Comparison of ENCODE assay signal across 24 cellular contexts in the genomic region with DNA sequence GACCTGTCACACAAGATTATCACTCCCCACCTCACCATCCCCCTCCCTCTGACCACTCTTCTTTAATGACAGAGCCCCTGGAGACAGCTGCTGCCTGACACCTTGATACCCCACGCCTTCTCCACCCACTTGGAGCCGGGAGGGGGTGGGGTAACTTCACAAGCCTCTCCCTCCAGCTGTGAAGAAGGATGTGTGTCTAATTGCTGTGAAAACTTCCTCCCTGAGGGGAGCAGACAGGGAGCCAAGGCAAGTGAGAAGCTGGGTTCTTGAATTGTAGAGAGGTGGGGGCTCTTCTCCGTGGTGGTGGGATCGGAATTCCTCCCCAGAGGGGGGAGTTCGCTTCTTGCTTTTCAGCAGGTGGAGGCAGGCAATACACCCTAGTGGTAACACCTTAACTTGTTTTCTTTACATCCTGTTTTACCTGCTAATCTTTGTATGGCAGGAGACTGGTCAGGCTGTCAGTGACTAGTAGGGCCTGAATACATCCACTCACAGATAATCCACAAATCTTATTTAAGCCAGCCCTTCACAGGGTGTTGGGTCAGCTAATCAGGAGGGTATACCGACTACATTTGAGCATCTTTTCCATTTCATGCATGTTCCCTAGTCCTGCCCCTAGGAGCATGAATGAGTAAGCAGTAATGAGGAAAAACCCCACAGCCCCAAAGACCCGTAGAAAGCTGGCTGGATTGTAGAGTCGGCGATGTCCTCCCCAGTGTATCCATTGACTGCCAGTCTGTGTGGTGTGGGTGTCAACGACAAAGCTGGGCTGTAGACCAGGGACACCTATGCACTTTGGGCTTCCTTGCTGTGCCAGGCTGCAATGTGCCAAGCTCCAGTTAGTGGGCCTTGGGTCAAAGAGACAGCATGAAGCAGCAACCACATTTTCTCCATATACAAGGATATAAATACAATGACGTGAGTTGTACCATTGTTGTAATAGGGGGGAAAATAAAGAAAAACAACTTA. TPM values are rescaled to one million over a fixed set of nuclear protein-coding genes. Genes with fewer than 3 reads are reported as not detected.
A peak's percentile ranks its signal among the peaks of the same experiment; 100 is the strongest.
DNase-seq lines count a peak whose midpoint lies in the region; ATAC-seq and TF ChIP-seq lines count a peak whose summit lies in the region.
"Had no signal": no experiment of that assay in that cellular context is flagged by ENCODE, and none has a peak within 500 bp of the region (broad histone marks: within the 10 kb centered on the region; RNA-seq: fewer than 3 reads in every experiment).

No MANE protein-coding gene starts in this region.

- peaks cover 65% of the 10 kb centered on the region for H3K4me1 ChIP-seq in iPS-20b (ENCODE audit: insufficient read depth, low read length)
- H3K4me1 ChIP-seq: upper lobe of left lung had no signal

- no peak for DNase-seq in activated T-cell treated with anti-CD3 and anti-CD28 coated beads, Interleukin-2, amount 50 U/mL, for 24 hours
- no peak for DNase-seq in activated T-cell treated with anti-CD3 and anti-CD28 coated beads, Interleukin-2, amount 50 U/mL, for 72 hours
- DNase-seq in WERI-Rb-1 (peak; percentile 97), ureter (ENCODE audit: low spot score) (peak; percentile 27), GOT3 (lab: John Stamatoyannopoulos, UW) (no peak), DMS 273 treated with DMSO at 0.1 percent for 48 hours (lab: John Stamatoyannopoulos, UW) (no peak)
- DNase-seq: activated CD4-positive, alpha-beta T cell treated with anti-CD3 and anti-CD28 coated beads, Interleukin-2, amount 50 U/mL, for 4 hours; activated CD8-positive, alpha-beta memory T cell treated with anti-CD3 and anti-CD28 coated beads, Interleukin-2, amount 50 U/mL, for 48 hours; activated gamma-delta T cell treated with Interleukin-2 at 50 U/mL for 16 hours; COR-L47; effector CD4-positive, alpha-beta T cell; left ventricle myocardium superior; NCI-H187 treated with DMSO at 0.1 percent for 48 hours; NCI-H446 treated with DMSO at 0.1 percent for 48 hours; SK-N-SH; upper lobe of left lung had no signal

- H3K27ac Mint-ChIP-seq in activated T-cell treated with anti-CD3 and anti-CD28 coated beads, Interleukin-2, amount 50 U/mL, for 24 hours: peak overlapping the region; percentile 20
- H3K27ac Mint-ChIP-seq in activated T-cell treated with anti-CD3 and anti-CD28 coated beads, Interleukin-2, amount 50 U/mL, for 72 hours: no peak overlapping the region
- H3K27ac Mint-ChIP-seq: B cell; T-helper 2 cell treated with Interferon-gamma antibody and Interleukin-4, amounts not matched to agents 5 μg/mL and 100 μg/mL, for 36 hours had no signal

- H3K36me3 ChIP-seq in WERI-Rb-1 (0 out of 2 replicates have a peak, but pooled peaks cover under 1% of the 10 kb centered on the region), iPS-20b (ENCODE audit: insufficient read depth, low read depth, low read length) (no peaks in the 10 kb centered on the region)
- H3K36me3 ChIP-seq: cardiac muscle cell, neutrophil, upper lobe of left lung had no signal

- H3K4me3 ChIP-seq in WERI-Rb-1 (ENCODE audit: low read depth, low read length) (peak overlapping the region; percentile 7), iPS-20b (ENCODE audit: low read length) (no peak overlapping the region)
- H3K4me3 ChIP-seq: cardiac muscle cell, gastroesophageal sphincter, upper lobe of left lung had no signal

- H3K27me3 Mint-ChIP-seq in activated T-cell treated with anti-CD3 and anti-CD28 coated beads, Interleukin-2, amount 50 U/mL, for 24 hours: peaks cover 4% of the 10 kb centered on the region
- peaks cover 18% of the 10 kb centered on the region for H3K27me3 Mint-ChIP-seq in activated T-cell treated with anti-CD3 and anti-CD28 coated beads, Interleukin-2, amount 50 U/mL, for 72 hours (ENCODE audit: low read depth)

- H3K27ac ChIP-seq in WERI-Rb-1: peak overlapping the region; percentile 93
- peak overlapping the region; percentile 32 for H3K27ac ChIP-seq in iPS-20b (ENCODE audit: low read length)
- H3K27ac ChIP-seq: cardiac muscle cell, gastroesophageal sphincter, KMS-11, neutrophil, upper lobe of left lung had no signal

- ATAC-seq in activated T-cell treated with anti-CD3 and anti-CD28 coated beads, Interleukin-2, amount 50 U/mL, for 72 hours (replicated peaks in 1 of 2): no peak
- ATAC-seq in GM19397 (IDR thresholded peaks at IDR 0.05; ENCODE audit: unreplicated experiment): no peak
- ATAC-seq: gastroesophageal sphincter, left ventricle myocardium superior had no signal

- no peaks in the 10 kb centered on the region for H3K9me3 ChIP-seq in WERI-Rb-1 (ENCODE audit: severe bottlenecking)
- no peaks in the 10 kb centered on the region for H3K9me3 ChIP-seq in iPS-20b (ENCODE audit: insufficient read depth, low read depth, low read length)
- H3K9me3 ChIP-seq: gastroesophageal sphincter, neutrophil, SK-N-SH, upper lobe of left lung had no signal

- H3K4me3 Mint-ChIP-seq in activated T-cell treated with anti-CD3 and anti-CD28 coated beads, Interleukin-2, amount 50 U/mL, for 24 hours: no peak overlapping the region
- H3K4me3 Mint-ChIP-seq in activated T-cell treated with anti-CD3 and anti-CD28 coated beads, Interleukin-2, amount 50 U/mL, for 72 hours: no peak overlapping the region
- H3K4me3 Mint-ChIP-seq: B cell; T-helper 2 cell treated with Interferon-gamma antibody and Interleukin-4, amounts not matched to agents 5 μg/mL and 100 μg/mL, for 36 hours had no signal

- H3K9me3 Mint-ChIP-seq in activated T-cell treated with anti-CD3 and anti-CD28 coated beads, Interleukin-2, amount 50 U/mL, for 24 hours: no peaks in the 10 kb centered on the region
- no peaks in the 10 kb centered on the region for H3K9me3 Mint-ChIP-seq in activated T-cell treated with anti-CD3 and anti-CD28 coated beads, Interleukin-2, amount 50 U/mL, for 72 hours
- H3K9me3 Mint-ChIP-seq: T-helper 2 cell treated with Interferon-gamma antibody and Interleukin-4, amounts not matched to agents 5 μg/mL and 100 μg/mL, for 36 hours had no signal

- no peaks in the 10 kb centered on the region for H3K27me3 ChIP-seq in WERI-Rb-1 (ENCODE audit: insufficient read depth, low read depth, severe bottlenecking)
- no peaks in the 10 kb centered on the region for H3K27me3 ChIP-seq in iPS-20b (ENCODE audit: insufficient read depth, low read length)
- H3K27me3 ChIP-seq: cardiac muscle cell, gastroesophageal sphincter, upper lobe of left lung had no signal

- H3K9ac ChIP-seq in iPS-20b (ENCODE audit: low read depth, low read length): peak overlapping the region; percentile 19; the same call in 1 of the 2 replicates
- H3K9ac ChIP-seq: KMS-11, SK-N-SH had no signal

- no peaks in the 10 kb centered on the region for H3K4me1 Mint-ChIP-seq in activated T-cell treated with anti-CD3 and anti-CD28 coated beads, Interleukin-2, amount 50 U/mL, for 24 hours (ENCODE audit: low read depth)
- H3K4me1 Mint-ChIP-seq in activated T-cell treated with anti-CD3 and anti-CD28 coated beads, Interleukin-2, amount 50 U/mL, for 72 hours (ENCODE audit: low read depth): no peaks in the 10 kb centered on the region
- H3K4me1 Mint-ChIP-seq: B cell had no signal

- peak; percentile 37; the same call in 1 of the 2 replicates for TF ChIP-seq CTCF in WERI-Rb-1 (IDR thresholded peaks at IDR 0.05; ENCODE audit: low read depth, low read length)

- H3K36me3 Mint-ChIP-seq in activated T-cell treated with anti-CD3 and anti-CD28 coated beads, Interleukin-2, amount 50 U/mL, for 24 hours (ENCODE audit: low read depth): no peaks in the 10 kb centered on the region
- no peaks in the 10 kb centered on the region for H3K36me3 Mint-ChIP-seq in activated T-cell treated with anti-CD3 and anti-CD28 coated beads, Interleukin-2, amount 50 U/mL, for 72 hours (ENCODE audit: insufficient read depth in 2 of 2)

RNA-seq across cellular contexts. Expression of a gene that starts 57.3 kb away (rescaled TPM):
- under 1 TPM; 0.23 to 0.38 TPM for total RNA-seq in activated T-cell treated with anti-CD3 and anti-CD28 coated beads, Interleukin-2, amount 50 U/mL, for 72 hours
- total RNA-seq in ureter: 52.3 TPM

Comparison
In these comparisons a context has a peak if more than half of its experiments do, and no peak if none do; other contexts are left out.
1. DNase-seq: peak in WERI-Rb-1 (single experiment) and ureter (single experiment); none in activated T-cell treated with anti-CD3 and anti-CD28 coated beads, Interleukin-2, amount 50 U/mL, for 24 hours (single experiment), activated T-cell treated with anti-CD3 and anti-CD28 coated beads, Interleukin-2, amount 50 U/mL, for 72 hours (0 of 2), GOT3 (single experiment) and DMS 273 treated with DMSO at 0.1 percent for 48 hours (single experiment).
2. RNA of a gene that starts 57.3 kb away (total RNA-seq): 52.3 TPM in ureter (single experiment); 0.23 to 0.38 TPM in activated T-cell treated with anti-CD3 and anti-CD28 coated beads, Interleukin-2, amount 50 U/mL, for 72 hours; every median in the first group is over 10 times any median in the second.